In the genomic region with DNA sequence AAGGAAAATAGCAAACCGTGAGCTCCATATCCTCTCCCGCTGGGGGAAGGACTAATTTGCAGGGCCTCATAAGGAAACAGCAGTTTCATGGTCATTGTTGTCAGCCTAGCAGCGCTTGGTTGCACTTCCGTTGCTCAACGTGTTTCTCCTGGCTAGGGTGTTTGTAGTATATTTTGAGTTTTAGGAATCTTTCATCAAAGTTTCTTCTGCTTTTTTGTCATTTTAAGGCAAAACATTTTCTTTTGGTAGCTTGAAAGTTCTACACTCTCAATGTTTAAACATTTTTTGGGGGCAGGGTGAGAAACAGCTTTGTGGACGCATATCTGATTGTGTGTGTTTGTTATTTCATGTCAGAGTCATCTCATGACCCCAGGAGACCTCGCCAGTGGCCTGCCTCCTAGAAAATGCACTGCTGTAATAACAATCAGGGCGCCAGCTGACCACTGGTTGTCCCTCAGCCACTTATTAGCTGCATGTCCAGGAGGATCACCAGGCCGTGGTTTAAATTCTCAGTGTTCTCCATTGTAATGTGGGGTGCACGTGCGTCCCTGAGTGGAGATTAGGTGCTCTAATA, we compare ENCODE assay signal across 9 cellular contexts. TPM values are rescaled to one million over a fixed set of nuclear protein-coding genes. Genes with fewer than 3 reads are reported as not detected.
DNase-seq lines count a peak whose midpoint lies in the region; ATAC-seq and TF ChIP-seq lines count a peak whose summit lies in the region.
"Had no signal": no experiment of that assay in that cellular context is flagged by ENCODE, and none has a peak within 500 bp of the region (broad histone marks: within the 10 kb centered on the region; RNA-seq: fewer than 3 reads in every experiment).

No MANE protein-coding gene starts in this region.

- H3K27me3 ChIP-seq in esophagus squamous epithelium, result no peaks in the 10 kb centered on the region
- H3K27me3 ChIP-seq in brain microvascular endothelial cell (replicated peaks), result no peaks in the 10 kb centered on the region

- in situ Hi-C loops in brain microvascular endothelial cell (cut with HindIII; ENCODE audit: low pct_ligation_motif_present, low sequenced_read_pairs), result no loop called here

- DNase-seq in NB4 (ENCODE audit: low read depth) (peak; percentile 42), esophagus squamous epithelium (lab: John Stamatoyannopoulos, UW) (no peak), pons (ENCODE audit: low spot score) (peak; percentile 65), posterior cingulate gyrus (no peak), omental fat pad (ENCODE audit: low spot score) (no peak), D341Med (ENCODE audit: low spot score) (no peak), brain microvascular endothelial cell (no peak)
- DNase-seq: small intestine had no signal

- TF ChIP-seq POLR2A in NB4 (IDR thresholded peaks at IDR 0.05; ENCODE audit: extremely low read depth, insufficient read length) (no peak), esophagus squamous epithelium (IDR thresholded peaks at IDR 0.05) (no peak)

- WGBS in esophagus squamous epithelium, 2 donors, result 62 to 74% methylated on average over 11 of the region's 11 CpGs

- TF ChIP-seq CTCF in NB4 (IDR thresholded peaks at IDR 0.05; ENCODE audit: low read depth, low read length) (no peak), esophagus squamous epithelium (IDR thresholded peaks at IDR 0.05) (no peak), omental fat pad (IDR thresholded peaks at IDR 0.05) (no peak), brain microvascular endothelial cell (IDR thresholded peaks at IDR 0.05; ENCODE audit: low read depth, low read length, missing control alignments) (no peak)

- H3K4me1 ChIP-seq in esophagus squamous epithelium, result peaks cover 6 to 82% (median 36%) of the 10 kb centered on the region in 3 donors

- no peaks in the 10 kb centered on the region for H3K36me3 ChIP-seq in esophagus squamous epithelium
- H3K36me3 ChIP-seq in brain microvascular endothelial cell (replicated peaks), result no peaks in the 10 kb centered on the region

- H3K27ac ChIP-seq in esophagus squamous epithelium (peak overlapping the region in 3 of 4 donors; percentile 21 to 58 (median 29)), brain microvascular endothelial cell (no peak overlapping the region)

- H3K9me3 ChIP-seq in esophagus squamous epithelium, result no peaks in the 10 kb centered on the region

- intact Hi-C loops in esophagus squamous epithelium (cut with DNase I) (no loop called here), posterior cingulate gyrus (cut with DNase I) (no loop called here)

- peak; percentile 48 for ATAC-seq in GM21515 (IDR thresholded peaks at IDR 0.05; ENCODE audit: unreplicated experiment)
- ATAC-seq in omental fat pad (ENCODE audit: low FRiP score), result no peak

- no peak overlapping the region for H3K4me3 ChIP-seq in NB4 (ENCODE audit: low read depth, low read length)
- no peak overlapping the region for H3K4me3 ChIP-seq in esophagus squamous epithelium
- H3K4me3 ChIP-seq in brain microvascular endothelial cell (ENCODE audit: low read depth, low read length), result no peak overlapping the region

RNA-seq across cellular contexts. Expression of a gene that starts 20.6 kb away (rescaled TPM):
- total RNA-seq in esophagus squamous epithelium, result 10 to 100 TPM; 13.3 to 19.6 (median 16.3) TPM
- total RNA-seq in omental fat pad, result 10 to 100 TPM; 10.8 to 31.6 (median 14.3) TPM

Comparison
In these comparisons a context has a peak if more than half of its experiments do, and no peak if none do; other contexts are left out.
1. DNase-seq: peak in NB4 (single experiment) and pons (single experiment); none in esophagus squamous epithelium (single experiment), posterior cingulate gyrus (0 of 10), omental fat pad (single experiment), D341Med (single experiment) and brain microvascular endothelial cell (single experiment).